Comparison of ENCODE assay signal across 8 cellular contexts in genomic region chr6:57046332-57047256, GRCh38. TPM values are rescaled to one million over a fixed set of nuclear protein-coding genes. Genes with fewer than 3 reads are reported as not detected.
A peak's percentile ranks its signal among the peaks of the same experiment; 100 is the strongest.
DNase-seq lines count a peak whose midpoint lies in the region; ATAC-seq and TF ChIP-seq lines count a peak whose summit lies in the region.
"Not testable (repeated sequence)": the region's sequence is repeated elsewhere in the genome, so short reads cannot be mapped to it uniquely, and the experiment has no call there.

TSS of gene KIAA1586 (plus strand) at chr6:57046693. CDS start at chr6:57046756, 63 bp downstream.

- not testable (repeated sequence) for H3K27me3 ChIP-seq in CD4-positive, alpha-beta T cell (ENCODE audit: control insufficient read depth, insufficient read depth, low read length); ectodermal cell (ENCODE audit: control insufficient read depth, insufficient read depth, low read length, poor library complexity, severe bottlenecking)

- H3K36me3 Mint-ChIP-seq in CD4-positive, alpha-beta T cell (ENCODE audit: low read depth): peaks cover 39% of the 10 kb centered on the region
- peaks cover 29% of the 10 kb centered on the region for H3K36me3 Mint-ChIP-seq in activated CD8-positive, alpha-beta T cell treated with anti-CD3 and anti-CD28 coated beads for 36 hours (ENCODE audit: low read depth)

- peaks cover 34% of the 10 kb centered on the region for H3K4me1 Mint-ChIP-seq in CD4-positive, alpha-beta T cell (ENCODE audit: low read depth)
- peaks cover 28% of the 10 kb centered on the region for H3K4me1 Mint-ChIP-seq in activated CD8-positive, alpha-beta T cell treated with anti-CD3 and anti-CD28 coated beads for 36 hours (ENCODE audit: low read depth)

- H3K4me3 ChIP-seq in ectodermal cell (ENCODE audit: insufficient read depth, low read depth, low read length): peak within 1 kb of the TSS; percentile 56

- not testable (repeated sequence) for H3K36me3 ChIP-seq in ectodermal cell (ENCODE audit: control insufficient read depth, insufficient read depth, low read length)

- intact Hi-C loops in CD4-positive, alpha-beta T cell (cut with DNase I, micrococcal nuclease): loop anchor here (5.0 to 10.0 kb wide), 2 partner anchors 178 to 181 kb away; partner anchors contain the start of gene RAB23 (in 1 of the 2)
- intact Hi-C loops in activated CD8-positive, alpha-beta T cell treated with anti-CD3 and anti-CD28 coated beads for 36 hours (cut with micrococcal nuclease): not testable (repeated sequence)

- 1% methylated on average over 40 to 42 of the region's 78 CpGs for WGBS in ectodermal cell, 2 experiments

- H3K27me3 Mint-ChIP-seq in CD4-positive, alpha-beta T cell: not testable (repeated sequence)
- H3K27me3 Mint-ChIP-seq in activated CD8-positive, alpha-beta T cell treated with anti-CD3 and anti-CD28 coated beads for 36 hours: peaks cover 24% of the 10 kb centered on the region

- not testable (repeated sequence) for H3K27ac ChIP-seq in CD4-positive, alpha-beta T cell (ENCODE audit: low read depth, low read length)
- peak within 1 kb of the TSS; percentile 85 for H3K27ac ChIP-seq in ectodermal cell (ENCODE audit: insufficient read depth, low read depth, low read length, poor library complexity, severe bottlenecking)

- not testable (repeated sequence) for H3K9me3 Mint-ChIP-seq in CD4-positive, alpha-beta T cell; activated CD8-positive, alpha-beta T cell treated with anti-CD3 and anti-CD28 coated beads for 36 hours

- POLR2A ChIA-PET in CD4-positive, alpha-beta T cell (lab: Charles Lee): interaction anchor here (0.9 to 1.4 kb wide), 4 partner anchors 12 to 126 kb away, joined by 3 to 6 read pairs (median 4); partner anchors contain the start of gene BAG2
- POLR2A ChIA-PET in activated CD8-positive, alpha-beta T cell treated with anti-CD3 and anti-CD28 coated beads for 36 hours (lab: Charles Lee): not testable (repeated sequence)

- H3K4me1 ChIP-seq in ectodermal cell (ENCODE audit: control insufficient read depth, insufficient read depth, low read length): not testable (repeated sequence)

- H3K4me3 Mint-ChIP-seq in CD4-positive, alpha-beta T cell: peak within 1 kb of the TSS; percentile 99
- peak within 1 kb of the TSS; percentile 87 for H3K4me3 Mint-ChIP-seq in activated CD8-positive, alpha-beta T cell treated with anti-CD3 and anti-CD28 coated beads for 36 hours

- not testable (repeated sequence) for TF ChIP-seq CTCF in CD4-positive, alpha-beta T cell (IDR thresholded peaks at IDR 0.05); activated CD8-positive, alpha-beta T cell treated with anti-CD3 and anti-CD28 coated beads for 36 hours (IDR thresholded peaks at IDR 0.05)

- CTCF ChIA-PET in CD4-positive, alpha-beta T cell (lab: Charles Lee): interaction anchor here (0.7 to 1.2 kb wide), 4 partner anchors 11 to 175 kb away, joined by 3 read pairs; partner anchors contain the start of genes RAB23 and ZNF451
- CTCF ChIA-PET in activated CD8-positive, alpha-beta T cell treated with anti-CD3 and anti-CD28 coated beads for 36 hours (lab: Charles Lee): interaction anchor here (0.8 to 1.6 kb wide), 9 partner anchors 11 to 270 kb away, joined by 3 to 9 read pairs (median 5); partner anchors contain the start of genes BEND6, PRIM2 and RAB23

- ATAC-seq in CD4-positive, alpha-beta T cell (ENCODE audit: poor library complexity): peak; percentile 85
- peak; percentile 93 for ATAC-seq in GM19455 (IDR thresholded peaks at IDR 0.05; ENCODE audit: unreplicated experiment)
- ATAC-seq in activated CD8-positive, alpha-beta T cell treated with anti-CD3 and anti-CD28 coated beads for 36 hours: peak; percentile 92

- peak within 1 kb of the TSS; percentile 83 for H3K27ac Mint-ChIP-seq in CD4-positive, alpha-beta T cell
- H3K27ac Mint-ChIP-seq in activated CD8-positive, alpha-beta T cell treated with anti-CD3 and anti-CD28 coated beads for 36 hours: peak within 1 kb of the TSS; percentile 91

- not testable (repeated sequence) for H3K9me3 ChIP-seq in CD4-positive, alpha-beta T cell (ENCODE audit: control insufficient read depth, low read length); ectodermal cell (ENCODE audit: control insufficient read depth, low read length)

- peak; percentile 49 to 79 (median 68) for DNase-seq in CD4-positive, alpha-beta T cell
- DNase-seq in HK-2 (ENCODE audit: unreplicated experiment): peak; percentile 94
- DNase-seq in NCI-H82 treated with DMSO at 0.1 percent for 48 hours (lab: John Stamatoyannopoulos, UW; ENCODE audit: unreplicated experiment): peak; percentile 77
- DNase-seq in activated CD8-positive, alpha-beta T cell treated with anti-CD3 and anti-CD28 coated beads for 36 hours: peak; percentile 85
- peak; percentile 96 for DNase-seq in medulla oblongata (ENCODE audit: extremely low spot score)
- DNase-seq in stimulated activated CD4-positive, alpha-beta T cell treated with anti-CD3 and anti-CD28 coated beads, TNF-alpha, amount 100 ng/mL, for 48 hours (ENCODE audit: low read depth in 3 of 3): peak; percentile 71 to 73 (median 72)

RNA-seq across cellular contexts. Expression of gene KIAA1586, which starts in this region (rescaled TPM):
- 10 to 100 TPM; 11.7 to 12.5 TPM for total RNA-seq in CD4-positive, alpha-beta T cell
- total RNA-seq in activated CD8-positive, alpha-beta T cell treated with anti-CD3 and anti-CD28 coated beads for 36 hours: 10 to 100 TPM; 16.0 to 18.7 TPM
- 26.8 TPM for polyA plus RNA-seq in ectodermal cell (2013, experiment 1 of 4)
- 30.2 TPM for polyA plus RNA-seq in ectodermal cell (2013, experiment 2 of 4)
- polyA plus RNA-seq in ectodermal cell (2013, experiment 3 of 4): 27.6 TPM
- polyA plus RNA-seq in ectodermal cell (2013, experiment 4 of 4): 28.2 TPM
